1 cellular context compared by ENCODE assay signal in the genomic region with DNA sequence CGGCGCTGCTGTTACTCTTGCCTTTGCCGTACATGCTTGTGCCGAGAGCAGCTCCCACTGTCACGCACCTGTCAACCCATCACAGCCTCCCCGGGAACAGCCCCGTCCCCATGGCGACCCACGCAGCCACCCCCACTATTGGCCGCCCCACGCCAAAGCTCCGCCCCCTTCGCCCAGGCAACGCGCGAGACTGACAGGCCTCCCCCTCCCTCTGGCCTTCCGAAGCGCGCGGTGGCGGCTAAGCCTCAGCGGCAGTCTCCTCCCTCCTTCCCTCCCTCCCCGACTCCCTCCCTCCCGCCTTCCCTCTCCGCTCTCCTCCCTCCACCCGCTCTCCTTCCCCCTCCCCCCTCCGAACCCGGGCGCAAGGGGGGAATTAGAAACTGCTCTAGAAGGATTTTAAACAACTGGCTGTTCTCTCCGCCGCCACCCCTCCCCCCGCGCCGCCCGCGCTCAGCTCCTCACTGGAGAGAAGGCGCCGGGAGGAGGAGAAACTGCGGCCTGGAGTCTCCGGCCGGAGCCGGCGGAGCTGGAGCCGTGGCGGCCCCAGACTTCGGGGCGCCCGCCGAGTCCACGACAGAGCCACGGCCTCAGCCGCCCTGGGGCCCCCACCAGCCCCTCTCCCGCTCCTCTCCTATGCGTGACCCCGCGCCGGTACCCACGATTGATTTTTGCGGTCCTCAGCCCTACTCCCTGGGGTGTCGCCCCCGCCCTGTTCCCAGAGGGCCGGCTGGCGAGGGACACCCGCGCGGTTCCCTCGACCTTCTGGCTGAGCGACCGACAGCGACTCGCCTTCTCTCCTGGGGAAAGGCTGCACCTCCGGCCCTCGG.
TF ChIP-seq lines count a peak whose summit lies in the region.

A gene (minus strand): TSS at position 89 of the 827 bp plus-strand sequence. CDS start 55 bp downstream, at position 34.

TF ChIP-seq in HepG2, 621 proteins besides CTCF, POLR2A, EP300 and RAD21 (continued from another document and continues in another):
- TF ChIP-seq, protein P1, sequence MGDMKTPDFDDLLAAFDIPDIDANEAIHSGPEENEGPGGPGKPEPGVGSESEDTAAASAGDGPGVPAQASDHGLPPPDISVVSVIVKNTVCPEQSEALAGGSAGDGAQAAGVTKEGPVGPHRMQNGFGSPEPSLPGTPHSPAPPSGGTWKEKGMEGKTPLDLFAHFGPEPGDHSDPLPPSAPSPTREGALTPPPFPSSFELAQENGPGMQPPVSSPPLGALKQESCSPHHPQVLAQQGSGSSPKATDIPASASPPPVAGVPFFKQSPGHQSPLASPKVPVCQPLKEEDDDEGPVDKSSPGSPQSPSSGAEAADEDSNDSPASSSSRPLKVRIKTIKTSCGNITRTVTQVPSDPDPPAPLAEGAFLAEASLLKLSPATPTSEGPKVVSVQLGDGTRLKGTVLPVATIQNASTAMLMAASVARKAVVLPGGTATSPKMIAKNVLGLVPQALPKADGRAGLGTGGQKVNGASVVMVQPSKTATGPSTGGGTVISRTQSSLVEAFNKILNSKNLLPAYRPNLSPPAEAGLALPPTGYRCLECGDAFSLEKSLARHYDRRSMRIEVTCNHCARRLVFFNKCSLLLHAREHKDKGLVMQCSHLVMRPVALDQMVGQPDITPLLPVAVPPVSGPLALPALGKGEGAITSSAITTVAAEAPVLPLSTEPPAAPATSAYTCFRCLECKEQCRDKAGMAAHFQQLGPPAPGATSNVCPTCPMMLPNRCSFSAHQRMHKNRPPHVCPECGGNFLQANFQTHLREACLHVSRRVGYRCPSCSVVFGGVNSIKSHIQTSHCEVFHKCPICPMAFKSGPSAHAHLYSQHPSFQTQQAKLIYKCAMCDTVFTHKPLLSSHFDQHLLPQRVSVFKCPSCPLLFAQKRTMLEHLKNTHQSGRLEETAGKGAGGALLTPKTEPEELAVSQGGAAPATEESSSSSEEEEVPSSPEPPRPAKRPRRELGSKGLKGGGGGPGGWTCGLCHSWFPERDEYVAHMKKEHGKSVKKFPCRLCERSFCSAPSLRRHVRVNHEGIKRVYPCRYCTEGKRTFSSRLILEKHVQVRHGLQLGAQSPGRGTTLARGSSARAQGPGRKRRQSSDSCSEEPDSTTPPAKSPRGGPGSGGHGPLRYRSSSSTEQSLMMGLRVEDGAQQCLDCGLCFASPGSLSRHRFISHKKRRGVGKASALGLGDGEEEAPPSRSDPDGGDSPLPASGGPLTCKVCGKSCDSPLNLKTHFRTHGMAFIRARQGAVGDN (CRISPR knock-in tag; IDR thresholded peaks at IDR 0.05): peak; percentile 62
- no peak for TF ChIP-seq STAT5B (CRISPR knock-in tag; IDR thresholded peaks at IDR 0.05)
- TF ChIP-seq, protein P2, sequence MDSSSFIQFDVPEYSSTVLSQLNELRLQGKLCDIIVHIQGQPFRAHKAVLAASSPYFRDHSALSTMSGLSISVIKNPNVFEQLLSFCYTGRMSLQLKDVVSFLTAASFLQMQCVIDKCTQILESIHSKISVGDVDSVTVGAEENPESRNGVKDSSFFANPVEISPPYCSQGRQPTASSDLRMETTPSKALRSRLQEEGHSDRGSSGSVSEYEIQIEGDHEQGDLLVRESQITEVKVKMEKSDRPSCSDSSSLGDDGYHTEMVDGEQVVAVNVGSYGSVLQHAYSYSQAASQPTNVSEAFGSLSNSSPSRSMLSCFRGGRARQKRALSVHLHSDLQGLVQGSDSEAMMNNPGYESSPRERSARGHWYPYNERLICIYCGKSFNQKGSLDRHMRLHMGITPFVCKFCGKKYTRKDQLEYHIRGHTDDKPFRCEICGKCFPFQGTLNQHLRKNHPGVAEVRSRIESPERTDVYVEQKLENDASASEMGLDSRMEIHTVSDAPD (CRISPR knock-in tag; IDR thresholded peaks at IDR 0.05): no peak
- peak; percentile 67; the same call in 1 of the 2 replicates for TF ChIP-seq KDM2A (CRISPR knock-in tag; IDR thresholded peaks at IDR 0.05; ENCODE audit: borderline replicate concordance, low read depth)
- no peak for TF ChIP-seq ZNF564 (CRISPR knock-in tag; IDR thresholded peaks at IDR 0.05)
- TF ChIP-seq, protein P3, sequence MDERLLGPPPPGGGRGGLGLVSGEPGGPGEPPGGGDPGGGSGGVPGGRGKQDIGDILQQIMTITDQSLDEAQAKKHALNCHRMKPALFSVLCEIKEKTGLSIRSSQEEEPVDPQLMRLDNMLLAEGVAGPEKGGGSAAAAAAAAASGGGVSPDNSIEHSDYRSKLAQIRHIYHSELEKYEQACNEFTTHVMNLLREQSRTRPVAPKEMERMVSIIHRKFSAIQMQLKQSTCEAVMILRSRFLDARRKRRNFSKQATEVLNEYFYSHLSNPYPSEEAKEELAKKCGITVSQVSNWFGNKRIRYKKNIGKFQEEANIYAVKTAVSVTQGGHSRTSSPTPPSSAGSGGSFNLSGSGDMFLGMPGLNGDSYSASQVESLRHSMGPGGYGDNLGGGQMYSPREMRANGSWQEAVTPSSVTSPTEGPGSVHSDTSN (CRISPR knock-in tag; IDR thresholded peaks at IDR 0.05): peak; percentile 88
- no peak for TF ChIP-seq NFYB (CRISPR knock-in tag; IDR thresholded peaks at IDR 0.05)
- TF ChIP-seq ZNF530 (CRISPR knock-in tag; IDR thresholded peaks at IDR 0.05; ENCODE audit: low read depth): no peak
- TF ChIP-seq CREM (IDR thresholded peaks at IDR 0.05): no peak
- TF ChIP-seq CREM (CRISPR knock-in tag; IDR thresholded peaks at IDR 0.05): no peak
- TF ChIP-seq, protein P4, sequence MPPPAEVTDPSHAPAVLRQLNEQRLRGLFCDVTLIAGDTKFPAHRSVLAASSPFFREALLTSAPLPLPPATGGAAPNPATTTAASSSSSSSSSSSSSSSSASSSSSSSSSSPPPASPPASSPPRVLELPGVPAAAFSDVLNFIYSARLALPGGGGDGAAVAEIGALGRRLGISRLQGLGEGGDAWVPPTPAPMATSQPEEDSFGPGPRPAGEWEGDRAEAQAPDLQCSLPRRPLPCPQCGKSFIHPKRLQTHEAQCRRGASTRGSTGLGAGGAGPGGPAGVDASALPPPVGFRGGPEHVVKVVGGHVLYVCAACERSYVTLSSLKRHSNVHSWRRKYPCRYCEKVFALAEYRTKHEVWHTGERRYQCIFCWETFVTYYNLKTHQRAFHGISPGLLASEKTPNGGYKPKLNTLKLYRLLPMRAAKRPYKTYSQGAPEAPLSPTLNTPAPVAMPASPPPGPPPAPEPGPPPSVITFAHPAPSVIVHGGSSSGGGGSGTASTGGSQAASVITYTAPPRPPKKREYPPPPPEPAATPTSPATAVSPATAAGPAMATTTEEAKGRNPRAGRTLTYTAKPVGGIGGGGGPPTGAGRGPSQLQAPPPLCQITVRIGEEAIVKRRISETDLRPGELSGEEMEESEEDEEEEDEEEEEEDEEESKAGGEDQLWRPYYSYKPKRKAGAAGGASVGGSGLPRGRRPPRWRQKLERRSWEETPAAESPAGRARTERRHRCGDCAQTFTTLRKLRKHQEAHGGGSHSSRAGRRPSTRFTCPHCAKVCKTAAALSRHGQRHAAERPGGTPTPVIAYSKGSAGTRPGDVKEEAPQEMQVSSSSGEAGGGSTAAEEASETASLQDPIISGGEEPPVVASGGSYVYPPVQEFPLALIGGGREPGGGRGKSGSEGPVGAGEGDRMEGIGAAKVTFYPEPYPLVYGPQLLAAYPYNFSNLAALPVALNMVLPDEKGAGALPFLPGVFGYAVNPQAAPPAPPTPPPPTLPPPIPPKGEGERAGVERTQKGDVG (CRISPR knock-in tag; IDR thresholded peaks at IDR 0.05; ENCODE audit: borderline replicate concordance): no peak
- TF ChIP-seq, protein P5, sequence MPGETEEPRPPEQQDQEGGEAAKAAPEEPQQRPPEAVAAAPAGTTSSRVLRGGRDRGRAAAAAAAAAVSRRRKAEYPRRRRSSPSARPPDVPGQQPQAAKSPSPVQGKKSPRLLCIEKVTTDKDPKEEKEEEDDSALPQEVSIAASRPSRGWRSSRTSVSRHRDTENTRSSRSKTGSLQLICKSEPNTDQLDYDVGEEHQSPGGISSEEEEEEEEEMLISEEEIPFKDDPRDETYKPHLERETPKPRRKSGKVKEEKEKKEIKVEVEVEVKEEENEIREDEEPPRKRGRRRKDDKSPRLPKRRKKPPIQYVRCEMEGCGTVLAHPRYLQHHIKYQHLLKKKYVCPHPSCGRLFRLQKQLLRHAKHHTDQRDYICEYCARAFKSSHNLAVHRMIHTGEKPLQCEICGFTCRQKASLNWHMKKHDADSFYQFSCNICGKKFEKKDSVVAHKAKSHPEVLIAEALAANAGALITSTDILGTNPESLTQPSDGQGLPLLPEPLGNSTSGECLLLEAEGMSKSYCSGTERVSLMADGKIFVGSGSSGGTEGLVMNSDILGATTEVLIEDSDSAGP (CRISPR knock-in tag; IDR thresholded peaks at IDR 0.05; ENCODE audit: borderline replicate concordance): peak; percentile 36; the same call in 1 of the 2 replicates
- TF ChIP-seq GLI4 (CRISPR knock-in tag; IDR thresholded peaks at IDR 0.05; ENCODE audit: borderline replicate concordance): no peak
- no peak for TF ChIP-seq DR1 (CRISPR knock-in tag; IDR thresholded peaks at IDR 0.05)
- no peak for TF ChIP-seq HOXA7 (CRISPR knock-in tag; IDR thresholded peaks at IDR 0.05)
- TF ChIP-seq, protein P6, sequence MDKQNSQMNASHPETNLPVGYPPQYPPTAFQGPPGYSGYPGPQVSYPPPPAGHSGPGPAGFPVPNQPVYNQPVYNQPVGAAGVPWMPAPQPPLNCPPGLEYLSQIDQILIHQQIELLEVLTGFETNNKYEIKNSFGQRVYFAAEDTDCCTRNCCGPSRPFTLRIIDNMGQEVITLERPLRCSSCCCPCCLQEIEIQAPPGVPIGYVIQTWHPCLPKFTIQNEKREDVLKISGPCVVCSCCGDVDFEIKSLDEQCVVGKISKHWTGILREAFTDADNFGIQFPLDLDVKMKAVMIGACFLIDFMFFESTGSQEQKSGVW (CRISPR knock-in tag; IDR thresholded peaks at IDR 0.05; ENCODE audit: borderline replicate concordance): no peak
- TF ChIP-seq KDM3A (CRISPR knock-in tag; IDR thresholded peaks at IDR 0.05; ENCODE audit: low read depth): no peak; the same call in 1 of the 2 replicates
- no peak for TF ChIP-seq RARG (CRISPR knock-in tag; IDR thresholded peaks at IDR 0.05; ENCODE audit: low read depth)
- no peak for TF ChIP-seq HMG20B (CRISPR knock-in tag; conservative IDR thresholded peaks at IDR 0.05)
- TF ChIP-seq CENPX (CRISPR knock-in tag; IDR thresholded peaks at IDR 0.05): no peak
- no peak for TF ChIP-seq SATB2 (CRISPR knock-in tag; IDR thresholded peaks at IDR 0.05)
- TF ChIP-seq, protein P7, sequence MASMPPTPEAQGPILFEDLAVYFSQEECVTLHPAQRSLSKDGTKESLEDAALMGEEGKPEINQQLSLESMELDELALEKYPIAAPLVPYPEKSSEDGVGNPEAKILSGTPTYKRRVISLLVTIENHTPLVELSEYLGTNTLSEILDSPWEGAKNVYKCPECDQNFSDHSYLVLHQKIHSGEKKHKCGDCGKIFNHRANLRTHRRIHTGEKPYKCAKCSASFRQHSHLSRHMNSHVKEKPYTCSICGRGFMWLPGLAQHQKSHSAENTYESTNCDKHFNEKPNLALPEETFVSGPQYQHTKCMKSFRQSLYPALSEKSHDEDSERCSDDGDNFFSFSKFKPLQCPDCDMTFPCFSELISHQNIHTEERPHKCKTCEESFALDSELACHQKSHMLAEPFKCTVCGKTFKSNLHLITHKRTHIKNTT (CRISPR knock-in tag; IDR thresholded peaks at IDR 0.05): no peak
- TF ChIP-seq, protein P8, sequence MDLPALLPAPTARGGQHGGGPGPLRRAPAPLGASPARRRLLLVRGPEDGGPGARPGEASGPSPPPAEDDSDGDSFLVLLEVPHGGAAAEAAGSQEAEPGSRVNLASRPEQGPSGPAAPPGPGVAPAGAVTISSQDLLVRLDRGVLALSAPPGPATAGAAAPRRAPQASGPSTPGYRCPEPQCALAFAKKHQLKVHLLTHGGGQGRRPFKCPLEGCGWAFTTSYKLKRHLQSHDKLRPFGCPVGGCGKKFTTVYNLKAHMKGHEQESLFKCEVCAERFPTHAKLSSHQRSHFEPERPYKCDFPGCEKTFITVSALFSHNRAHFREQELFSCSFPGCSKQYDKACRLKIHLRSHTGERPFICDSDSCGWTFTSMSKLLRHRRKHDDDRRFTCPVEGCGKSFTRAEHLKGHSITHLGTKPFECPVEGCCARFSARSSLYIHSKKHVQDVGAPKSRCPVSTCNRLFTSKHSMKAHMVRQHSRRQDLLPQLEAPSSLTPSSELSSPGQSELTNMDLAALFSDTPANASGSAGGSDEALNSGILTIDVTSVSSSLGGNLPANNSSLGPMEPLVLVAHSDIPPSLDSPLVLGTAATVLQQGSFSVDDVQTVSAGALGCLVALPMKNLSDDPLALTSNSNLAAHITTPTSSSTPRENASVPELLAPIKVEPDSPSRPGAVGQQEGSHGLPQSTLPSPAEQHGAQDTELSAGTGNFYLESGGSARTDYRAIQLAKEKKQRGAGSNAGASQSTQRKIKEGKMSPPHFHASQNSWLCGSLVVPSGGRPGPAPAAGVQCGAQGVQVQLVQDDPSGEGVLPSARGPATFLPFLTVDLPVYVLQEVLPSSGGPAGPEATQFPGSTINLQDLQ (CRISPR knock-in tag; IDR thresholded peaks at IDR 0.05): no peak
- no peak for TF ChIP-seq TRIM24 (CRISPR knock-in tag; IDR thresholded peaks at IDR 0.05)
- no peak for TF ChIP-seq ZNF776 (CRISPR knock-in tag; IDR thresholded peaks at IDR 0.05)
- TF ChIP-seq TOE1 (CRISPR knock-in tag; IDR thresholded peaks at IDR 0.05): no peak
- 0 out of 2 replicates have a peak, but pooled peaks have one; percentile 22 for TF ChIP-seq DMAP1 (CRISPR knock-in tag; IDR thresholded peaks at IDR 0.05)
- TF ChIP-seq ATM (IDR thresholded peaks at IDR 0.05; ENCODE audit: borderline replicate concordance): no peak
- TF ChIP-seq FOXO1 (CRISPR knock-in tag; IDR thresholded peaks at IDR 0.05): no peak
- TF ChIP-seq, protein P9, sequence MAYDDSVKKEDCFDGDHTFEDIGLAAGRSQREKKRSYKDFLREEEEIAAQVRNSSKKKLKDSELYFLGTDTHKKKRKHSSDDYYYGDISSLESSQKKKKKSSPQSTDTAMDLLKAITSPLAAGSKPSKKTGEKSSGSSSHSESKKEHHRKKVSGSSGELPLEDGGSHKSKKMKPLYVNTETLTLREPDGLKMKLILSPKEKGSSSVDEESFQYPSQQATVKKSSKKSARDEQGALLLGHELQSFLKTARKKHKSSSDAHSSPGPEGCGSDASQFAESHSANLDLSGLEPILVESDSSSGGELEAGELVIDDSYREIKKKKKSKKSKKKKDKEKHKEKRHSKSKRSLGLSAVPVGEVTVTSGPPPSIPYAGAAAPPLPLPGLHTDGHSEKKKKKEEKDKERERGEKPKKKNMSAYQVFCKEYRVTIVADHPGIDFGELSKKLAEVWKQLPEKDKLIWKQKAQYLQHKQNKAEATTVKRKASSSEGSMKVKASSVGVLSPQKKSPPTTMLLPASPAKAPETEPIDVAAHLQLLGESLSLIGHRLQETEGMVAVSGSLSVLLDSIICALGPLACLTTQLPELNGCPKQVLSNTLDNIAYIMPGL (CRISPR knock-in tag; IDR thresholded peaks at IDR 0.05; ENCODE audit: borderline replicate concordance in 1 of 2, low read depth in 1 of 2): no peak
- TF ChIP-seq, protein P10, sequence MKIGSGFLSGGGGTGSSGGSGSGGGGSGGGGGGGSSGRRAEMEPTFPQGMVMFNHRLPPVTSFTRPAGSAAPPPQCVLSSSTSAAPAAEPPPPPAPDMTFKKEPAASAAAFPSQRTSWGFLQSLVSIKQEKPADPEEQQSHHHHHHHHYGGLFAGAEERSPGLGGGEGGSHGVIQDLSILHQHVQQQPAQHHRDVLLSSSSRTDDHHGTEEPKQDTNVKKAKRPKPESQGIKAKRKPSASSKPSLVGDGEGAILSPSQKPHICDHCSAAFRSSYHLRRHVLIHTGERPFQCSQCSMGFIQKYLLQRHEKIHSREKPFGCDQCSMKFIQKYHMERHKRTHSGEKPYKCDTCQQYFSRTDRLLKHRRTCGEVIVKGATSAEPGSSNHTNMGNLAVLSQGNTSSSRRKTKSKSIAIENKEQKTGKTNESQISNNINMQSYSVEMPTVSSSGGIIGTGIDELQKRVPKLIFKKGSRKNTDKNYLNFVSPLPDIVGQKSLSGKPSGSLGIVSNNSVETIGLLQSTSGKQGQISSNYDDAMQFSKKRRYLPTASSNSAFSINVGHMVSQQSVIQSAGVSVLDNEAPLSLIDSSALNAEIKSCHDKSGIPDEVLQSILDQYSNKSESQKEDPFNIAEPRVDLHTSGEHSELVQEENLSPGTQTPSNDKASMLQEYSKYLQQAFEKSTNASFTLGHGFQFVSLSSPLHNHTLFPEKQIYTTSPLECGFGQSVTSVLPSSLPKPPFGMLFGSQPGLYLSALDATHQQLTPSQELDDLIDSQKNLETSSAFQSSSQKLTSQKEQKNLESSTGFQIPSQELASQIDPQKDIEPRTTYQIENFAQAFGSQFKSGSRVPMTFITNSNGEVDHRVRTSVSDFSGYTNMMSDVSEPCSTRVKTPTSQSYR (CRISPR knock-in tag; IDR thresholded peaks at IDR 0.05; ENCODE audit: borderline replicate concordance): peak; percentile 63; the same call in 1 of the 2 replicates
